Comparison of ENCODE assay signal across 16 cellular contexts in genomic region chr19:35374031-35374430, GRCh38. TPM values are rescaled to one million over a fixed set of nuclear protein-coding genes. Genes with fewer than 3 reads are reported as not detected.
"Had no signal": no experiment of that assay in that cellular context is flagged by ENCODE, and none has a peak within 500 bp of the region (broad histone marks: within the 10 kb centered on the region; RNA-seq: fewer than 3 reads in every experiment).

No MANE protein-coding gene starts in this region.

RNA-seq across cellular contexts. Expression of gene GPR42, which starts 3.2 kb away (rescaled TPM):
- total RNA-seq: dermis microvascular lymphatic vessel endothelial cell, endodermal cell, esophagus mucosa, esophagus squamous epithelium, gastrocnemius medialis, glomerular endothelial cell, heart right ventricle, kidney epithelial cell, left cardiac atrium, left lung, left ventricle myocardium superior, lower leg skin, lower lobe of right lung, lung microvascular endothelial cell, mucosa of gallbladder had no signal
- polyA plus RNA-seq: heart right ventricle, keratinocyte had no signal

RNA-seq across cellular contexts. Expression of gene FFAR3, which starts 15.8 kb away (rescaled TPM):
- total RNA-seq: dermis microvascular lymphatic vessel endothelial cell, endodermal cell, esophagus mucosa, esophagus squamous epithelium, gastrocnemius medialis, glomerular endothelial cell, kidney epithelial cell, left ventricle myocardium superior, lower leg skin, lower lobe of right lung had no signal
- polyA plus RNA-seq: keratinocyte had no signal

RNA-seq across cellular contexts. Expression of gene FFAR1, which starts 26.3 kb away (rescaled TPM):
- total RNA-seq: dermis microvascular lymphatic vessel endothelial cell, endodermal cell, esophagus mucosa, esophagus squamous epithelium, gastrocnemius medialis, glomerular endothelial cell, heart right ventricle, left cardiac atrium, left lung, left ventricle myocardium superior, lower leg skin, lower lobe of right lung, lung microvascular endothelial cell, mucosa of gallbladder had no signal
- polyA plus RNA-seq: heart right ventricle, keratinocyte had no signal

RNA-seq across cellular contexts. Expression of gene CD22, which starts 45.0 kb away (rescaled TPM):
- total RNA-seq: endodermal cell, lung microvascular endothelial cell had no signal
